ENCODE assay signal across 17 cellular contexts in genomic region chr9:6076856-6077255, GRCh38.
DNase-seq lines count a peak whose midpoint lies in the region; ATAC-seq and TF ChIP-seq lines count a peak whose summit lies in the region.
"Had no signal": no experiment of that assay in that cellular context is flagged by ENCODE, and none has a peak within 500 bp of the region (broad histone marks: within the 10 kb centered on the region; RNA-seq: fewer than 3 reads in every experiment).

No MANE protein-coding gene starts in this region.

- BruUV-seq in IMR-90 (replicated peaks; lab: Mats Ljungman, UMichigan) (no TSS peak), mammary epithelial cell (replicated peaks; lab: Mats Ljungman, UMichigan) (no TSS peak)

- H2AFZ ChIP-seq in IMR-90 (replicated peaks; ENCODE audit: low read length, poor library complexity) (no peak overlapping the region), mammary epithelial cell (ENCODE audit: low read depth, low read length) (peak overlapping the region; percentile 77)

- peaks cover 0 to 2% of the 10 kb centered on the region in 2 donors for H3K36me3 Mint-ChIP-seq in activated T-cell treated with anti-CD3 and anti-CD28 coated beads, Interleukin-2, amount 50 U/mL, for 72 hours (ENCODE audit: insufficient read depth in 2 of 2)
- H3K36me3 Mint-ChIP-seq: CD14-positive monocyte had no signal

- 47 to 100% methylated on average over 2 to 5 of the region's 6 CpGs for whole genome bisulfite sequencing in IMR-90 (ENCODE audit: extremely low coverage in 2 of 2, insufficient read length in 1 of 2), 2 experiments
- 0% methylated on average over 5 of the region's 6 CpGs for WGBS in mammary epithelial cell (ENCODE audit: low coverage, missing lambda C conversion rate)

- POLR2A ChIA-PET in IMR-90 (lab: Charles Lee; ENCODE audit: unreplicated experiment) = no interaction called here

- H3K4me2 ChIP-seq in IMR-90 (ENCODE audit: low read depth, low read length) = no peak overlapping the region
- H3K4me2 ChIP-seq in mammary epithelial cell (ENCODE audit: insufficient read depth, low read depth, low read length) = peak overlapping the region; percentile 39
- H3K4me2 ChIP-seq: A549 had no signal

- no peak overlapping the region for H4K91ac ChIP-seq in IMR-90 (ENCODE audit: insufficient read depth, low read depth, low read length)

- no peak overlapping the region for H3K56ac ChIP-seq in IMR-90 (ENCODE audit: extremely low read depth, insufficient read depth, low read length)

- H2BK20ac ChIP-seq in IMR-90 (ENCODE audit: low read depth, low read length) = no peak overlapping the region

- no peak overlapping the region for H2BK120ac ChIP-seq in IMR-90 (ENCODE audit: low read depth, low read length)

- no peaks in the 10 kb centered on the region for H3K4me1 ChIP-seq in IMR-90 (ENCODE audit: control insufficient read depth, insufficient read depth, low read length)
- H3K4me1 ChIP-seq in mammary epithelial cell (ENCODE audit: insufficient read depth, low read length) = peaks cover 21% of the 10 kb centered on the region
- H3K4me1 ChIP-seq: A549 had no signal

- H3K4me3 ChIP-seq in IMR-90 (ENCODE audit: insufficient read depth, low read depth, low read length) (no peak overlapping the region), mammary epithelial cell (replicated peaks in 1 of 3; ENCODE audit: insufficient read depth in 1 of 3, low read depth in 2 of 3, low read length in 3 of 3) (no peak overlapping the region), fibroblast of the aortic adventitia (ENCODE audit: low read depth, low read length) (no peak overlapping the region)
- H3K4me3 ChIP-seq: A549, SK-N-MC had no signal

- TF ChIP-seq RAD21 in IMR-90 (IDR thresholded peaks at IDR 0.05; ENCODE audit: low read length) = no peak

- H3K27me3 ChIP-seq in IMR-90 (ENCODE audit: control insufficient read depth, insufficient read depth, low read length) (no peaks in the 10 kb centered on the region), mammary epithelial cell (ENCODE audit: insufficient read depth, low read length) (no peaks in the 10 kb centered on the region)

- DNase-seq in CD1c-positive myeloid dendritic cell (ENCODE audit: extremely low spot score) (peak; percentile 5), IMR-90 (peak; percentile 46), mammary epithelial cell (peak; percentile 87), fibroblast of the aortic adventitia (ENCODE audit: low read depth) (peak; percentile 57), left cardiac atrium (no peak), NCI-H2227 (lab: John Stamatoyannopoulos, UW; ENCODE audit: unreplicated experiment) (no peak)
- no peak for DNase-seq in activated naive CD4-positive, alpha-beta T cell treated with Interleukin-2 at 50 U/mL for 16 hours
- no peak for DNase-seq in activated T-cell treated with anti-CD3 and anti-CD28 coated beads, Interleukin-2, amount 50 U/mL, for 72 hours
- DNase-seq: DMS79, GOT3, NCI-H1436 treated with DMSO at 0.1 percent for 48 hours, NCI-H345, NCI-H526 treated with DMSO at 0.1 percent for 48 hours had no signal

- no peak overlapping the region for H3K27ac Mint-ChIP-seq in activated T-cell treated with anti-CD3 and anti-CD28 coated beads, Interleukin-2, amount 50 U/mL, for 72 hours
- H3K27ac Mint-ChIP-seq: CD14-positive monocyte had no signal

- no peaks in the 10 kb centered on the region for H3K9me1 ChIP-seq in IMR-90 (ENCODE audit: insufficient read depth, low read length)

- H3K79me2 ChIP-seq in mammary epithelial cell (ENCODE audit: insufficient read depth, low read length) = no peaks in the 10 kb centered on the region

- no peak overlapping the region for H2BK15ac ChIP-seq in IMR-90 (ENCODE audit: low read depth, low read length)

- no peaks in the 10 kb centered on the region for H3K9me3 ChIP-seq in IMR-90 (ENCODE audit: control insufficient read depth, insufficient read depth, low read length)
- no peaks in the 10 kb centered on the region for H3K9me3 ChIP-seq in mammary epithelial cell (replicated peaks; ENCODE audit: insufficient read depth, low read length)
- H3K9me3 ChIP-seq: A549 had no signal

- no peaks in the 10 kb centered on the region for H3K79me1 ChIP-seq in IMR-90 (ENCODE audit: low read depth in 1 of 2, low read length in 2 of 2)

- H4K5ac ChIP-seq in IMR-90 (ENCODE audit: low read depth, low read length) = no peak overlapping the region

- H4K20me1 ChIP-seq in IMR-90 (ENCODE audit: insufficient read depth, low read length) (no peaks in the 10 kb centered on the region), mammary epithelial cell (ENCODE audit: insufficient read depth, low read length) (no peaks in the 10 kb centered on the region)

- peaks cover 8% of the 10 kb centered on the region for H3K4me1 Mint-ChIP-seq in activated T-cell treated with anti-CD3 and anti-CD28 coated beads, Interleukin-2, amount 50 U/mL, for 72 hours (ENCODE audit: low read depth)

- no peaks in the 10 kb centered on the region for H3K9me3 Mint-ChIP-seq in activated T-cell treated with anti-CD3 and anti-CD28 coated beads, Interleukin-2, amount 50 U/mL, for 72 hours

- intact Hi-C loops in IMR-90 (cut with micrococcal nuclease) (no loop called here), mammary epithelial cell (cut with micrococcal nuclease) (no loop called here), left cardiac atrium (cut with DNase I) (no loop called here)

- no peak overlapping the region for H2BK5ac ChIP-seq in IMR-90 (ENCODE audit: low read depth, low read length, poor library complexity, severe bottlenecking)

- H3K36me3 ChIP-seq in IMR-90 (ENCODE audit: control insufficient read depth, insufficient read depth, low read length) (no peaks in the 10 kb centered on the region), mammary epithelial cell (ENCODE audit: insufficient read depth, low read length) (no peaks in the 10 kb centered on the region)

- no peak overlapping the region for H4K8ac ChIP-seq in IMR-90 (ENCODE audit: low read depth in 2 of 2, low read length in 2 of 2)

- H3K23ac ChIP-seq in IMR-90 (ENCODE audit: low read depth, low read length) = no peak overlapping the region

- H3K4ac ChIP-seq in IMR-90 (ENCODE audit: low read depth, low read length) = no peak overlapping the region

- H3K27ac ChIP-seq in IMR-90 (ENCODE audit: insufficient read depth, low read length) (no peak overlapping the region), mammary epithelial cell (ENCODE audit: insufficient read depth, low read depth, low read length) (peak overlapping the region; percentile 78)
- H3K27ac ChIP-seq: A549, SK-N-MC had no signal

- in situ Hi-C loops in IMR-90 (cut with MboI; ENCODE audit: low sequenced_read_pairs) = no loop called here
- in situ Hi-C loops in mammary epithelial cell (cut with MboI; ENCODE audit: low sequenced_read_pairs in 2 of 2) = no loop called here

- no peak for TF ChIP-seq POLR2A in IMR-90 (IDR thresholded peaks at IDR 0.05; ENCODE audit: low read depth, low read length)

- H3K18ac ChIP-seq in IMR-90 (ENCODE audit: low read depth, low read length) = no peak overlapping the region

- H3K4me3 Mint-ChIP-seq in activated T-cell treated with anti-CD3 and anti-CD28 coated beads, Interleukin-2, amount 50 U/mL, for 72 hours = no peak overlapping the region
- H3K4me3 Mint-ChIP-seq: CD14-positive monocyte had no signal

- no peaks in the 10 kb centered on the region for H3K27me3 Mint-ChIP-seq in activated T-cell treated with anti-CD3 and anti-CD28 coated beads, Interleukin-2, amount 50 U/mL, for 72 hours (ENCODE audit: low read depth)

- dilution Hi-C loops in IMR-90 (cut with HindIII; ENCODE audit: low sequenced_read_pairs, unreplicated experiment) (no loop called here), mammary epithelial cell (cut with HindIII; ENCODE audit: low sequenced_read_pairs) (no loop called here)

- no peak for ATAC-seq in IMR-90 (ENCODE audit: low read depth)
- no peak for ATAC-seq in left cardiac atrium
- no peak for ATAC-seq in activated T-cell treated with anti-CD3 and anti-CD28 coated beads, Interleukin-2, amount 50 U/mL, for 72 hours (replicated peaks in 1 of 2)
- ATAC-seq: A549, HepG2 had no signal

- no peak overlapping the region for H2AK5ac ChIP-seq in IMR-90 (ENCODE audit: low read depth, low read length)

- CTCF ChIA-PET in IMR-90 (lab: Yijun Ruan, JAX) (no interaction called here), mammary epithelial cell (lab: Charles Lee; ENCODE audit: low non-redundant PET) (no interaction called here)

- H2AK9ac ChIP-seq in IMR-90 (replicated peaks; ENCODE audit: low read depth, low read length, poor library complexity) = no peak overlapping the region

- H3K14ac ChIP-seq in IMR-90 (replicated peaks; ENCODE audit: low read depth, low read length) = no peak overlapping the region

- no peak overlapping the region for H3K9ac ChIP-seq in IMR-90 (ENCODE audit: low read depth, low read length)
- H3K9ac ChIP-seq in mammary epithelial cell (ENCODE audit: insufficient read depth, low read length) = no peak overlapping the region

- TF ChIP-seq CTCF in IMR-90 (conservative IDR thresholded peaks at IDR 0.05; ENCODE audit: low read depth, low read length) (no peak), mammary epithelial cell (conservative IDR thresholded peaks at IDR 0.05 in 1 of 2, IDR thresholded peaks at IDR 0.05 in 1 of 2; ENCODE audit: extremely low read depth in 1 of 2, insufficient read depth in 1 of 2, low read depth in 1 of 2, low read length in 2 of 2) (no peak), fibroblast of the aortic adventitia (IDR thresholded peaks at IDR 0.05; ENCODE audit: insufficient read depth, low read length) (no peak)

TF ChIP-seq in IMR-90, 13 proteins besides CTCF, POLR2A, EP300 and RAD21:
- TF ChIP-seq RCOR1 (IDR thresholded peaks at IDR 0.05; ENCODE audit: insufficient replicate concordance, low read length) (no peak), FOS (IDR thresholded peaks at IDR 0.05; ENCODE audit: low read depth, low read length) (no peak), MXI1 (IDR thresholded peaks at IDR 0.05; ENCODE audit: borderline replicate concordance, low read depth, low read length) (no peak), CHD1 (IDR thresholded peaks at IDR 0.05; ENCODE audit: low read depth, low read length) (no peak)

Comparison
In these comparisons a context has a peak if more than half of its experiments do, and no peak if none do; other contexts are left out.
1. DNase-seq: peak in CD1c-positive myeloid dendritic cell (single experiment), IMR-90 (single experiment), mammary epithelial cell (single experiment) and fibroblast of the aortic adventitia (single experiment); none in left cardiac atrium (single experiment), activated naive CD4-positive, alpha-beta T cell treated with Interleukin-2 at 50 U/mL for 16 hours (single experiment), NCI-H2227 (single experiment) and activated T-cell treated with anti-CD3 and anti-CD28 coated beads, Interleukin-2, amount 50 U/mL, for 72 hours (0 of 2).